ENCODE assay signal across 18 cellular contexts in the genomic region with DNA sequence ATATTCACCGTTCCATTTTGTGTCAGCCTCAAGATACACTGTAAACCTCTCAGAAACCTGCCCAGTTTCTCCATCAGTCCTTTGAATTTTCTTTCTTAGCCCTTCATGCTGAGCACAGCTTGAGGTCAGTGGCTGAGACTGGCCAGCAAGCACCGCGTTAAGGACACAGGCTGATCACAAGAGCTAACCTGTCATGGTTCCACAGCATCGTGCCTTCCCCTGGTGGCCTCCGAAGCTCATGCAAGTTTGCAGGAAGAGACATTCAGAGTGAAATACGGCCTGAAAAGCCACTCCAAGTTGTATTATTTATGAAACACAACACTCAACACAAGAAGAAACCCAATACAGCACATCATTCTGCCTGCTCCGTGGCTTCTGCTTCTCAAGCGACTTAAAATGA. TPM values are rescaled to one million over a fixed set of nuclear protein-coding genes. Genes with fewer than 3 reads are reported as not detected.
DNase-seq lines count a peak whose midpoint lies in the region; ATAC-seq and TF ChIP-seq lines count a peak whose summit lies in the region.
"Had no signal": no experiment of that assay in that cellular context is flagged by ENCODE, and none has a peak within 500 bp of the region (broad histone marks: within the 10 kb centered on the region; RNA-seq: fewer than 3 reads in every experiment).

No MANE protein-coding gene starts in this region.

- no peak overlapping the region for H3K4me3 ChIP-seq in endodermal cell (ENCODE audit: low read length)
- no peak overlapping the region for H3K4me3 ChIP-seq in neural cell (ENCODE audit: low read length)
- H3K4me3 ChIP-seq: Peyer's patch had no signal

- H3K27ac ChIP-seq in endodermal cell (ENCODE audit: low read depth, low read length) (no peak overlapping the region), neural cell (ENCODE audit: low read length) (no peak overlapping the region)
- H3K27ac ChIP-seq: 22Rv1, Peyer's patch had no signal

- H3K9me3 ChIP-seq in endodermal cell (ENCODE audit: control insufficient read depth, low read length) (no peaks in the 10 kb centered on the region), neural cell (ENCODE audit: low read length) (no peaks in the 10 kb centered on the region)
- H3K9me3 ChIP-seq: Peyer's patch had no signal

- H3K4me1 ChIP-seq in endodermal cell (ENCODE audit: control insufficient read depth, insufficient read depth, low read length) = no peaks in the 10 kb centered on the region

- H3K4me1 Mint-ChIP-seq in endodermal cell = peaks cover 3% of the 10 kb centered on the region
- H3K4me1 Mint-ChIP-seq: CD4-positive, CD25-positive, alpha-beta regulatory T cell had no signal

- TF ChIP-seq RAD21 in neural cell (conservative IDR thresholded peaks at IDR 0.05) = peak; percentile 12

- H3K79me2 ChIP-seq in neural cell (replicated peaks; ENCODE audit: insufficient read depth, low read length) = no peaks in the 10 kb centered on the region

- H3K27ac Mint-ChIP-seq in endodermal cell = no peak overlapping the region
- H3K27ac Mint-ChIP-seq: CD4-positive, CD25-positive, alpha-beta regulatory T cell; HFFc6 had no signal

- H3F3A ChIP-seq in neural cell (ENCODE audit: insufficient read depth, low read length, poor library complexity, severe bottlenecking) = no peaks in the 10 kb centered on the region

- H3K9me2 ChIP-seq in neural cell (ENCODE audit: insufficient read depth, low read length) = no peaks in the 10 kb centered on the region

- DNase-seq in NCI-H2107 treated with DMSO at 0.1 percent for 48 hours (lab: John Stamatoyannopoulos, UW; ENCODE audit: unreplicated experiment) (peak; percentile 39), NCI-H2107 (lab: John Stamatoyannopoulos, UW) (no peak), endodermal cell (peak; percentile 68), GM13976 (ENCODE audit: low spot score) (no peak), SHP77 treated with DMSO at 0.1 percent for 48 hours (lab: John Stamatoyannopoulos, UW) (no peak)
- DNase-seq in stimulated activated naive CD4-positive, alpha-beta T cell treated with Interleukin-2 at 50 U/mL for 16 hours (lab: John Stamatoyannopoulos, UW) = no peak
- DNase-seq: CD4-positive, CD25-positive, alpha-beta regulatory T cell; DMS153; GF-D8; HFFc6; KBM-7; NCI-H1417 treated with DMSO at 0.1 percent for 48 hours; NCI-H187 treated with DMSO at 0.1 percent for 48 hours; NK-92 treated with Interleukin-12 subunit alpha and Interleukin-12 subunit beta, amount 100 ng/mL, for 24 hours; Peyer's patch had no signal

- no peak for TF ChIP-seq EP300 in neural cell (conservative IDR thresholded peaks at IDR 0.05; ENCODE audit: poor library complexity, severe bottlenecking)

- H3K9me3 Mint-ChIP-seq in endodermal cell = no peaks in the 10 kb centered on the region
- H3K9me3 Mint-ChIP-seq: HFFc6 had no signal

- no peaks in the 10 kb centered on the region for H4K20me1 ChIP-seq in neural cell (ENCODE audit: insufficient read depth)

- no peaks in the 10 kb centered on the region for H3K27me3 Mint-ChIP-seq in endodermal cell (ENCODE audit: insufficient read depth)

- TF ChIP-seq CTCF in endodermal cell (conservative IDR thresholded peaks at IDR 0.05) (peak; percentile 58), neural cell (IDR thresholded peaks at IDR 0.05; ENCODE audit: poor library complexity, severe bottlenecking) (no peak), GM13976 (IDR thresholded peaks at IDR 0.05; ENCODE audit: borderline replicate concordance, control extremely low read depth, extremely low read depth, insufficient read depth, missing control alignments) (no peak)

- H3K4me2 ChIP-seq in neural cell (ENCODE audit: low read length) = no peak overlapping the region

- no peak overlapping the region for H2AFZ ChIP-seq in neural cell (ENCODE audit: low read depth, low read length)

- no peak overlapping the region for H3K9ac ChIP-seq in endodermal cell (ENCODE audit: extremely low read depth, low read length, poor library complexity, severe bottlenecking)
- no peak overlapping the region for H3K9ac ChIP-seq in neural cell (ENCODE audit: low read length)

- no peaks in the 10 kb centered on the region for H3K27me3 ChIP-seq in endodermal cell (ENCODE audit: control insufficient read depth, insufficient read depth, low read length, poor library complexity, severe bottlenecking)
- no peaks in the 10 kb centered on the region for H3K27me3 ChIP-seq in neural cell (ENCODE audit: insufficient read depth, low read depth, low read length)
- H3K27me3 ChIP-seq: Peyer's patch had no signal

- no peak for ATAC-seq in GM21526 (IDR thresholded peaks at IDR 0.05; ENCODE audit: low FRiP score, unreplicated experiment)

- no peaks in the 10 kb centered on the region for H3K36me3 ChIP-seq in endodermal cell (ENCODE audit: control insufficient read depth, insufficient read depth, low read length)
- no peaks in the 10 kb centered on the region for H3K36me3 ChIP-seq in neural cell (ENCODE audit: insufficient read depth, low read length)
- H3K36me3 ChIP-seq: Peyer's patch had no signal

- in situ Hi-C loops in GM13976 (cut with MboI; ENCODE audit: low sequenced_read_pairs, unreplicated experiment) = no loop called here

- H3K36me3 Mint-ChIP-seq in endodermal cell (ENCODE audit: low read depth) = no peaks in the 10 kb centered on the region
- H3K36me3 Mint-ChIP-seq: CD4-positive, CD25-positive, alpha-beta regulatory T cell had no signal

- 77 to 92% methylated on average over 2 to 8 of the region's 8 CpGs for WGBS in endodermal cell (ENCODE audit: insufficient coverage in 1 of 2, insufficient read length in 1 of 2), 2 experiments

- no peak overlapping the region for H3K4me3 Mint-ChIP-seq in endodermal cell
- H3K4me3 Mint-ChIP-seq: CD4-positive, CD25-positive, alpha-beta regulatory T cell; HFFc6 had no signal

TF ChIP-seq in neural cell, 6 proteins besides CTCF, POLR2A, EP300 and RAD21:
- TF ChIP-seq, protein P1, sequence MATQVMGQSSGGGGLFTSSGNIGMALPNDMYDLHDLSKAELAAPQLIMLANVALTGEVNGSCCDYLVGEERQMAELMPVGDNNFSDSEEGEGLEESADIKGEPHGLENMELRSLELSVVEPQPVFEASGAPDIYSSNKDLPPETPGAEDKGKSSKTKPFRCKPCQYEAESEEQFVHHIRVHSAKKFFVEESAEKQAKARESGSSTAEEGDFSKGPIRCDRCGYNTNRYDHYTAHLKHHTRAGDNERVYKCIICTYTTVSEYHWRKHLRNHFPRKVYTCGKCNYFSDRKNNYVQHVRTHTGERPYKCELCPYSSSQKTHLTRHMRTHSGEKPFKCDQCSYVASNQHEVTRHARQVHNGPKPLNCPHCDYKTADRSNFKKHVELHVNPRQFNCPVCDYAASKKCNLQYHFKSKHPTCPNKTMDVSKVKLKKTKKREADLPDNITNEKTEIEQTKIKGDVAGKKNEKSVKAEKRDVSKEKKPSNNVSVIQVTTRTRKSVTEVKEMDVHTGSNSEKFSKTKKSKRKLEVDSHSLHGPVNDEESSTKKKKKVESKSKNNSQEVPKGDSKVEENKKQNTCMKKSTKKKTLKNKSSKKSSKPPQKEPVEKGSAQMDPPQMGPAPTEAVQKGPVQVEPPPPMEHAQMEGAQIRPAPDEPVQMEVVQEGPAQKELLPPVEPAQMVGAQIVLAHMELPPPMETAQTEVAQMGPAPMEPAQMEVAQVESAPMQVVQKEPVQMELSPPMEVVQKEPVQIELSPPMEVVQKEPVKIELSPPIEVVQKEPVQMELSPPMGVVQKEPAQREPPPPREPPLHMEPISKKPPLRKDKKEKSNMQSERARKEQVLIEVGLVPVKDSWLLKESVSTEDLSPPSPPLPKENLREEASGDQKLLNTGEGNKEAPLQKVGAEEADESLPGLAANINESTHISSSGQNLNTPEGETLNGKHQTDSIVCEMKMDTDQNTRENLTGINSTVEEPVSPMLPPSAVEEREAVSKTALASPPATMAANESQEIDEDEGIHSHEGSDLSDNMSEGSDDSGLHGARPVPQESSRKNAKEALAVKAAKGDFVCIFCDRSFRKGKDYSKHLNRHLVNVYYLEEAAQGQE (IDR thresholded peaks at IDR 0.05; ENCODE audit: borderline replicate concordance) = no peak
- TF ChIP-seq MXI1 (conservative IDR thresholded peaks at IDR 0.05; ENCODE audit: poor library complexity, severe bottlenecking) (no peak), POLR2AphosphoS5 (IDR thresholded peaks at IDR 0.05) (no peak), SMC3 (conservative IDR thresholded peaks at IDR 0.05; ENCODE audit: poor library complexity) (no peak), EZH2 (IDR thresholded peaks at IDR 0.05; ENCODE audit: borderline replicate concordance, insufficient read depth, low read length, poor library complexity, severe bottlenecking) (no peak), TAF1 (IDR thresholded peaks at IDR 0.05; ENCODE audit: low read depth) (no peak)

RNA-seq across cellular contexts. Expression of a gene that starts 57.0 kb away (rescaled TPM):
- 10 to 100 TPM; 58.0 to 82.3 TPM for total RNA-seq in endodermal cell
- 42.3 TPM for polyA plus RNA-seq in endodermal cell (2013, experiment 1 of 2)
- 39.7 TPM for polyA plus RNA-seq in endodermal cell (2013, experiment 2 of 2)
- 23.0 and 27.9 TPM in 2 replicates for polyA plus RNA-seq in neural cell
- 23.8 and 26.5 TPM in 2 replicates for polyA minus RNA-seq in neural cell

Comparison
In these comparisons a context has a peak if more than half of its experiments do, and no peak if none do; other contexts are left out.
1. DNase-seq: peak in NCI-H2107 treated with DMSO at 0.1 percent for 48 hours (single experiment) and endodermal cell (single experiment); none in NCI-H2107 (single experiment), stimulated activated naive CD4-positive, alpha-beta T cell treated with Interleukin-2 at 50 U/mL for 16 hours (single experiment), GM13976 (single experiment) and SHP77 treated with DMSO at 0.1 percent for 48 hours (single experiment).